In genomic region chr16:57610611-57611010, GRCh38 we compare ENCODE assay signal across 17 cellular contexts. TPM values are rescaled to one million over a fixed set of nuclear protein-coding genes. Genes with fewer than 3 reads are reported as not detected.
A peak's percentile ranks its signal among the peaks of the same experiment; 100 is the strongest.
DNase-seq lines count a peak whose midpoint lies in the region; ATAC-seq lines count a peak whose summit lies in the region.
"Had no signal": no experiment of that assay in that cellular context is flagged by ENCODE, and none has a peak within 500 bp of the region (broad histone marks: within the 10 kb centered on the region; RNA-seq: fewer than 3 reads in every experiment).

No MANE protein-coding gene starts in this region.

- CTCF ChIA-PET in activated CD8-positive, alpha-beta memory T cell treated with anti-CD3 and anti-CD28 coated beads, Interleukin-2, amount 10 ng/mL, durations not matched to agents 7 days and 5 days (lab: Charles Lee), result interaction anchor here (1.0 to 11.8 kb wide), 12 partner anchors 11 to 413 kb away, joined by 3 to 230 read pairs (median 4); partner anchors contain the start of genes ADGRG1 and DOK4

- no peak overlapping the region for H3K4me3 ChIP-seq in BLaER1
- no peak overlapping the region for H3K4me3 ChIP-seq in CD4-positive, CD25-positive, alpha-beta regulatory T cell (ENCODE audit: low read depth, low read length)
- H3K4me3 ChIP-seq: adrenal gland, K562, left ventricle myocardium inferior had no signal

- H3K27ac ChIP-seq in BLaER1, result 0 out of 2 replicates have a peak overlapping the region, but pooled peaks have one; percentile 15
- peak overlapping the region; percentile 7 for H3K27ac ChIP-seq in CD4-positive, CD25-positive, alpha-beta regulatory T cell (ENCODE audit: insufficient read depth, low read length, poor library complexity, severe bottlenecking)
- H3K27ac ChIP-seq: left ventricle myocardium inferior had no signal

- DNase-seq in CD4-positive, CD25-positive, alpha-beta regulatory T cell, result no peak
- DNase-seq in activated CD8-positive, alpha-beta memory T cell treated with anti-CD3 and anti-CD28 coated beads, Interleukin-2, amount 10 ng/mL, durations not matched to agents 7 days and 5 days, result no peak
- peak; percentile 72 for DNase-seq in mesenteric fat pad (ENCODE audit: low spot score)
- no peak for DNase-seq in DMS 273 treated with DMSO at 0.1 percent for 48 hours (lab: John Stamatoyannopoulos, UW)
- no peak for DNase-seq in Ammon's horn (ENCODE audit: low spot score)
- no peak for DNase-seq in stimulated activated CD8-positive, alpha-beta memory T cell treated with anti-CD3 and anti-CD28 coated beads, Interleukin-4, amount 100 ng/mL, for 48 hours
- DNase-seq: activated CD4-positive, alpha-beta T cell treated with anti-CD3 and anti-CD28 coated beads for 1 hour; cortex of kidney; GDM1; left ventricle myocardium inferior; naive B cell; NCI-H1436 treated with DMSO at 0.1 percent for 48 hours; stimulated activated CD4-positive, alpha-beta T cell treated with anti-CD3 and anti-CD28 coated beads, Interleukin-4, amount 100 ng/mL, for 4 hours had no signal

- no peaks in the 10 kb centered on the region for H3K27me3 ChIP-seq in BLaER1
- no peaks in the 10 kb centered on the region for H3K27me3 ChIP-seq in CD4-positive, CD25-positive, alpha-beta regulatory T cell (ENCODE audit: control insufficient read depth, insufficient read depth, low read length)
- H3K27me3 ChIP-seq: adrenal gland had no signal

- peaks cover 75% of the 10 kb centered on the region for H3K4me1 ChIP-seq in BLaER1
- peaks cover 20% of the 10 kb centered on the region for H3K4me1 ChIP-seq in CD4-positive, CD25-positive, alpha-beta regulatory T cell (ENCODE audit: control insufficient read depth, insufficient read depth, low read length, poor library complexity, severe bottlenecking)

- H3K9me3 ChIP-seq in BLaER1, result no peaks in the 10 kb centered on the region
- no peaks in the 10 kb centered on the region for H3K9me3 ChIP-seq in CD4-positive, CD25-positive, alpha-beta regulatory T cell (ENCODE audit: control insufficient read depth in 2 of 2, low read length in 2 of 2)
- H3K9me3 ChIP-seq: adrenal gland, left ventricle myocardium inferior had no signal

- H4K20me1 ChIP-seq in BLaER1, result no peaks in the 10 kb centered on the region

- no peaks in the 10 kb centered on the region for H3K9me3 Mint-ChIP-seq in CD4-positive, CD25-positive, alpha-beta regulatory T cell
- H3K9me3 Mint-ChIP-seq in activated CD8-positive, alpha-beta memory T cell treated with anti-CD3 and anti-CD28 coated beads, Interleukin-2, amount 10 ng/mL, durations not matched to agents 7 days and 5 days (ENCODE audit: low read depth), result no peaks in the 10 kb centered on the region
- H3K9me3 Mint-ChIP-seq: naive B cell had no signal

- peak overlapping the region in 1 of 4 donors; percentile 78 for H3K4me3 Mint-ChIP-seq in CD4-positive, CD25-positive, alpha-beta regulatory T cell
- peak overlapping the region; percentile 67 for H3K4me3 Mint-ChIP-seq in activated CD8-positive, alpha-beta memory T cell treated with anti-CD3 and anti-CD28 coated beads, Interleukin-2, amount 10 ng/mL, durations not matched to agents 7 days and 5 days

- peaks cover 12 to 33% (median 17%) of the 10 kb centered on the region in 4 donors for H3K4me1 Mint-ChIP-seq in CD4-positive, CD25-positive, alpha-beta regulatory T cell
- peaks cover 79% of the 10 kb centered on the region for H3K4me1 Mint-ChIP-seq in activated CD8-positive, alpha-beta memory T cell treated with anti-CD3 and anti-CD28 coated beads, Interleukin-2, amount 10 ng/mL, durations not matched to agents 7 days and 5 days

- ATAC-seq in CD4-positive, CD25-positive, alpha-beta regulatory T cell (ENCODE audit: low read depth in 2 of 2), result no peak
- ATAC-seq in activated CD8-positive, alpha-beta memory T cell treated with anti-CD3 and anti-CD28 coated beads, Interleukin-2, amount 10 ng/mL, durations not matched to agents 7 days and 5 days, result no peak
- ATAC-seq: K562 had no signal

- peak overlapping the region in 1 of 3 donors; percentile 93 for H3K27ac Mint-ChIP-seq in CD4-positive, CD25-positive, alpha-beta regulatory T cell
- peak overlapping the region; percentile 97 for H3K27ac Mint-ChIP-seq in activated CD8-positive, alpha-beta memory T cell treated with anti-CD3 and anti-CD28 coated beads, Interleukin-2, amount 10 ng/mL, durations not matched to agents 7 days and 5 days

- H3K9ac ChIP-seq in BLaER1, result no peak overlapping the region

- H3K36me3 ChIP-seq in BLaER1, result no peaks in the 10 kb centered on the region
- no peaks in the 10 kb centered on the region for H3K36me3 ChIP-seq in CD4-positive, CD25-positive, alpha-beta regulatory T cell (ENCODE audit: control insufficient read depth, insufficient read depth, low read length)
- H3K36me3 ChIP-seq: adrenal gland, left ventricle myocardium inferior had no signal

- peak overlapping the region; percentile 86 for H3K4me2 ChIP-seq in BLaER1

- H3K36me3 Mint-ChIP-seq in CD4-positive, CD25-positive, alpha-beta regulatory T cell, result no peaks in the 10 kb centered on the region
- H3K36me3 Mint-ChIP-seq in activated CD8-positive, alpha-beta memory T cell treated with anti-CD3 and anti-CD28 coated beads, Interleukin-2, amount 10 ng/mL, durations not matched to agents 7 days and 5 days, result peaks cover 3% of the 10 kb centered on the region
- H3K36me3 Mint-ChIP-seq: naive B cell had no signal

- peaks cover 9% of the 10 kb centered on the region for H3K27me3 Mint-ChIP-seq in CD4-positive, CD25-positive, alpha-beta regulatory T cell
- no peaks in the 10 kb centered on the region for H3K27me3 Mint-ChIP-seq in activated CD8-positive, alpha-beta memory T cell treated with anti-CD3 and anti-CD28 coated beads, Interleukin-2, amount 10 ng/mL, durations not matched to agents 7 days and 5 days

RNA-seq across cellular contexts. Expression of gene ADGRG1, which starts 17.8 kb away (rescaled TPM):
- total RNA-seq in CD4-positive, CD25-positive, alpha-beta regulatory T cell, result 1.2 TPM
- under 1 TPM in 3 of 4 donors, not detected in 1; 0.16 to 0.48 (median 0.33) TPM for polyA plus RNA-seq in CD4-positive, CD25-positive, alpha-beta regulatory T cell
- 10 to 100 TPM in 1 of 2 experiments, 1 to 10 TPM in 1; 7.3 to 19.9 TPM for total RNA-seq in activated CD8-positive, alpha-beta memory T cell treated with anti-CD3 and anti-CD28 coated beads, Interleukin-2, amount 10 ng/mL, durations not matched to agents 7 days and 5 days
- 96.3 TPM for total RNA-seq in mesenteric fat pad
- total RNA-seq: OCI-LY7 had no signal

RNA-seq across cellular contexts. Expression of gene ADGRG3, which starts 57.5 kb away (rescaled TPM):
- total RNA-seq in CD4-positive, CD25-positive, alpha-beta regulatory T cell, result 0.32 TPM
- polyA plus RNA-seq in CD4-positive, CD25-positive, alpha-beta regulatory T cell, result not detected
- total RNA-seq in activated CD8-positive, alpha-beta memory T cell treated with anti-CD3 and anti-CD28 coated beads, Interleukin-2, amount 10 ng/mL, durations not matched to agents 7 days and 5 days, result not detected
- 13.3 TPM for total RNA-seq in mesenteric fat pad
- total RNA-seq: OCI-LY7 had no signal

Comparison
In these comparisons a context has a peak if more than half of its experiments do, and no peak if none do; other contexts are left out.
1. RNA of gene ADGRG3, which starts 57.5 kb away (total RNA-seq): 13.3 TPM in mesenteric fat pad (single experiment); 0.32 TPM in CD4-positive, CD25-positive, alpha-beta regulatory T cell (single experiment) and not detected in activated CD8-positive, alpha-beta memory T cell treated with anti-CD3 and anti-CD28 coated beads, Interleukin-2, amount 10 ng/mL, durations not matched to agents 7 days and 5 days; every median in the first group is over 10 times any median in the second.